Comparison of ENCODE assay signal across 8 cellular contexts in genomic region chr22:27133951-27134664, GRCh38.
DNase-seq lines count a peak whose midpoint lies in the region; ATAC-seq, FAIRE-seq and TF ChIP-seq lines count a peak whose summit lies in the region.

No MANE protein-coding gene starts in this region.

- POLR2A ChIA-PET in endothelial cell of umbilical vein (lab: Charles Lee) = interaction anchor here (0.7 kb wide), 1 partner anchor 21 kb away, joined by 3 read pairs; no protein-coding TSS in a partner anchor

- FAIRE-seq in GM12892 (lab: Jason Lieb, UNC) (no peak), endothelial cell of umbilical vein (lab: Jason Lieb, UNC) (peak; percentile 91)

- H3K27me3 ChIP-seq in OCI-LY3 (ENCODE audit: low read depth, low read length) = peaks cover 20% of the 10 kb centered on the region
- no peaks in the 10 kb centered on the region for H3K27me3 ChIP-seq in endothelial cell of umbilical vein (ENCODE audit: control insufficient read depth in 2 of 2, insufficient read depth in 2 of 2, low read length in 2 of 2)
- peaks cover 10 to 30% (median 17%) of the 10 kb centered on the region in 3 donors for H3K27me3 ChIP-seq in gastrocnemius medialis

- no peak for TF ChIP-seq CTCF in OCI-LY3 (IDR thresholded peaks at IDR 0.05; ENCODE audit: low read depth, low read length)
- no peak for TF ChIP-seq CTCF in endothelial cell of umbilical vein (IDR thresholded peaks at IDR 0.05; ENCODE audit: extremely low read depth in 1 of 2, insufficient read depth in 1 of 2, low read depth in 1 of 2, low read length in 2 of 2)
- TF ChIP-seq CTCF in gastrocnemius medialis (IDR thresholded peaks at IDR 0.05 in 4 of 5, conservative IDR thresholded peaks at IDR 0.05 in 1 of 5) = no peak

- dilution Hi-C loops in endothelial cell of umbilical vein (cut with MboI; ENCODE audit: extremely low pct_ligation_motif_present, low sequenced_read_pairs) = no loop called here

- H3K27ac ChIP-seq in OCI-LY3 (ENCODE audit: low read length) (no peak overlapping the region), endothelial cell of umbilical vein (ENCODE audit: insufficient read depth, low read depth, low read length) (peak overlapping the region; percentile 52), gastrocnemius medialis (no peak overlapping the region)

- intact Hi-C loops in endothelial cell of umbilical vein (cut with micrococcal nuclease) = loop anchor here (1.0 to 5.0 kb wide), 3 partner anchors 18 to 103 kb away; no protein-coding TSS in a partner anchor
- intact Hi-C loops in gastrocnemius medialis (cut with DNase I; ENCODE audit: low total_unique reads) = no loop called here

- TF ChIP-seq POLR2A in GM12892 (IDR thresholded peaks at IDR 0.05; ENCODE audit: low read depth, low read length) = no peak
- no peak for TF ChIP-seq POLR2A in endothelial cell of umbilical vein (IDR thresholded peaks at IDR 0.05; ENCODE audit: low read depth, low read length)
- TF ChIP-seq POLR2A in gastrocnemius medialis (IDR thresholded peaks at IDR 0.05) = no peak

- H3K79me2 ChIP-seq in OCI-LY3 (ENCODE audit: low read length) = no peaks in the 10 kb centered on the region
- H3K79me2 ChIP-seq in endothelial cell of umbilical vein (ENCODE audit: control insufficient read depth, insufficient read depth, low read length) = no peaks in the 10 kb centered on the region

- peaks cover 11% of the 10 kb centered on the region for H3K4me1 ChIP-seq in OCI-LY3 (ENCODE audit: low read length)
- peaks cover 30% of the 10 kb centered on the region for H3K4me1 ChIP-seq in endothelial cell of umbilical vein (ENCODE audit: control insufficient read depth, extremely low read depth, insufficient read depth, low read length)
- H3K4me1 ChIP-seq in gastrocnemius medialis = no peaks in the 10 kb centered on the region

- H3K36me3 ChIP-seq in OCI-LY3 (replicated peaks; ENCODE audit: low read depth, low read length) (no peaks in the 10 kb centered on the region), endothelial cell of umbilical vein (ENCODE audit: control insufficient read depth in 2 of 2, extremely low read depth in 1 of 2, insufficient read depth in 2 of 2, low read length in 2 of 2) (no peaks in the 10 kb centered on the region), gastrocnemius medialis (no peaks in the 10 kb centered on the region)

- H2AFZ ChIP-seq in OCI-LY3 (ENCODE audit: low read depth, low read length) (no peak overlapping the region), endothelial cell of umbilical vein (ENCODE audit: low read depth, low read length) (peak overlapping the region; percentile 17)

- CTCF ChIA-PET in endothelial cell of umbilical vein (lab: Charles Lee) = interaction anchor here (0.7 to 1.9 kb wide), 6 partner anchors 10 to 21 kb away, joined by 3 to 6 read pairs (median 4); no protein-coding TSS in a partner anchor

- ATAC-seq in gastrocnemius medialis = peak in 1 of 2 donors; percentile 49
- no peak for ATAC-seq in GM21423 (IDR thresholded peaks at IDR 0.05; ENCODE audit: unreplicated experiment)
- no peak for ATAC-seq in GM19397 (IDR thresholded peaks at IDR 0.05; ENCODE audit: unreplicated experiment)

- H3K9me1 ChIP-seq in endothelial cell of umbilical vein (replicated peaks; ENCODE audit: control insufficient read depth, extremely low read depth, insufficient read depth, low read length) = no peaks in the 10 kb centered on the region

- no peaks in the 10 kb centered on the region for H4K20me1 ChIP-seq in OCI-LY3 (ENCODE audit: insufficient read depth, low read length)
- H4K20me1 ChIP-seq in endothelial cell of umbilical vein (replicated peaks; ENCODE audit: control insufficient read depth, extremely low read depth, insufficient read depth, low read length) = no peaks in the 10 kb centered on the region

- H3K9me3 ChIP-seq in OCI-LY3 (ENCODE audit: insufficient read depth, low read length) = no peaks in the 10 kb centered on the region
- no peaks in the 10 kb centered on the region for H3K9me3 ChIP-seq in endothelial cell of umbilical vein (replicated peaks; ENCODE audit: control insufficient read depth, insufficient read depth, low read length)
- H3K9me3 ChIP-seq in gastrocnemius medialis = no peaks in the 10 kb centered on the region

- peak overlapping the region; percentile 48 for H3K4me2 ChIP-seq in OCI-LY3 (ENCODE audit: low read length)
- no peak overlapping the region for H3K4me2 ChIP-seq in endothelial cell of umbilical vein (ENCODE audit: insufficient read depth, low read length)

- H3K9ac ChIP-seq in OCI-LY3 (ENCODE audit: low read length) = no peak overlapping the region
- H3K9ac ChIP-seq in endothelial cell of umbilical vein (replicated peaks; ENCODE audit: extremely low read depth, insufficient read depth, low read length) = no peak overlapping the region

- DNase-seq in GM12892 (ENCODE audit: insufficient read length) = peak; percentile 26
- DNase-seq in endothelial cell of umbilical vein (ENCODE audit: low read depth, low spot score) = peak; percentile 60
- DNase-seq in gastrocnemius medialis = peak; percentile 12 to 37
- DNase-seq in NCI-H2081 treated with DMSO at 0.1 percent for 48 hours (lab: John Stamatoyannopoulos, UW) = no peak
- DNase-seq in NCI-H446 treated with DMSO at 0.1 percent for 48 hours (lab: John Stamatoyannopoulos, UW) = no peak

- H3K4me3 ChIP-seq in OCI-LY3 (ENCODE audit: low read length) = no peak overlapping the region
- H3K4me3 ChIP-seq in endothelial cell of umbilical vein (replicated peaks in 1 of 3; ENCODE audit: insufficient read depth in 1 of 3, low read depth in 1 of 3, low read length in 3 of 3) = no peak overlapping the region
- H3K4me3 ChIP-seq in gastrocnemius medialis = no peak overlapping the region

- BruUV-seq in endothelial cell of umbilical vein (replicated peaks; lab: Mats Ljungman, UMichigan) = no TSS peak

- in situ Hi-C loops in gastrocnemius medialis (cut with MboI; ENCODE audit: low sequenced_read_pairs in 4 of 4) = no loop called here

TF ChIP-seq in endothelial cell of umbilical vein, 7 proteins besides CTCF, POLR2A, EP300 and RAD21:
- no peak for TF ChIP-seq EZH2 (IDR thresholded peaks at IDR 0.05; ENCODE audit: borderline replicate concordance, low read depth, low read length, severe bottlenecking)
- peak; percentile 45 for TF ChIP-seq JUN (IDR thresholded peaks at IDR 0.05; ENCODE audit: borderline replicate concordance, insufficient read depth, insufficient read length, low read depth)
- peak; percentile 86 for TF ChIP-seq FOS (IDR thresholded peaks at IDR 0.05; ENCODE audit: borderline replicate concordance, insufficient read depth, low read length)

Comparison
In these comparisons a context has a peak if more than half of its experiments do, and no peak if none do; other contexts are left out.
1. DNase-seq: peak in GM12892 (single experiment), endothelial cell of umbilical vein (single experiment) and gastrocnemius medialis (2 of 2); none in NCI-H2081 treated with DMSO at 0.1 percent for 48 hours (single experiment) and NCI-H446 treated with DMSO at 0.1 percent for 48 hours (single experiment).